ENCODE assay signal across 13 cellular contexts in the genomic region with DNA sequence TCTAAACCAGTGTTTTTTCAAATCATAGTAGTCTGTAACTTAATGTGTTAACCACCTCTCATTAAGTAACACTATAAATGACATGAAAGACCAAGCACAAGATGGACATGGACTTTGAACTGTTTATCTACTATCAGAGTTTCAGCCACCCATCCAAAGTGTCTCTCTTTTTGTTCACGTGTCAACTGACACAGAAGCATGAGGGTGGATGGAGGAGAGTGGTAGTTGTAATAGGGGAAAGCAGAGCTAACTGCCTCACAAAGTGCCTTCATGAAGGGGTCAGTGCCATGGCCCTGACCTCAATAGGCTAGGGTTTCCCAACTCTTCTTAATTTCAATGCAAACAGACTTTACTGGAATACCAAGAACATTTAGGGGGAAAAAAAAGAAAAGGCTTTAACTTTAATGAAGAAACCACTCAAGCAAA. TPM values are rescaled to one million over a fixed set of nuclear protein-coding genes. Genes with fewer than 3 reads are reported as not detected.
DNase-seq lines count a peak whose midpoint lies in the region; ATAC-seq and TF ChIP-seq lines count a peak whose summit lies in the region.
"Had no signal": no experiment of that assay in that cellular context is flagged by ENCODE, and none has a peak within 500 bp of the region (broad histone marks: within the 10 kb centered on the region; RNA-seq: fewer than 3 reads in every experiment).

No MANE protein-coding gene starts in this region.

- H3K4me1 ChIP-seq in Caco-2, result peaks cover 13% of the 10 kb centered on the region
- no peaks in the 10 kb centered on the region for H3K4me1 ChIP-seq in hepatocyte (ENCODE audit: insufficient read depth)
- H3K4me1 ChIP-seq in HAP-1, result peaks cover 4% of the 10 kb centered on the region

- H4K20me1 ChIP-seq in hepatocyte (ENCODE audit: insufficient read depth, poor library complexity, severe bottlenecking), result no peaks in the 10 kb centered on the region

- BruUV-seq in Caco-2 (replicated peaks; lab: Mats Ljungman, UMichigan), result no TSS peak

- H3K4me3 ChIP-seq in Caco-2 (ENCODE audit: low read depth, low read length) (no peak overlapping the region), hepatocyte (no peak overlapping the region), HAP-1 (no peak overlapping the region)
- H3K4me3 ChIP-seq: PC-9 had no signal

- no peak overlapping the region for H2AFZ ChIP-seq in hepatocyte
- H2AFZ ChIP-seq: PC-9 had no signal

- peak overlapping the region; percentile 33 for H3K27ac ChIP-seq in 22Rv1
- peak overlapping the region; percentile 79 for H3K27ac ChIP-seq in hepatocyte
- H3K27ac ChIP-seq: PC-9 had no signal

- ATAC-seq in memory B cell (ENCODE audit: low read depth) (no peak), HG02588 (IDR thresholded peaks at IDR 0.05; ENCODE audit: unreplicated experiment) (no peak)

- no peaks in the 10 kb centered on the region for H3K36me3 ChIP-seq in Caco-2 (ENCODE audit: control insufficient read depth, insufficient read depth, low read length)
- H3K36me3 ChIP-seq in hepatocyte (replicated peaks; ENCODE audit: insufficient read depth, low read depth), result no peaks in the 10 kb centered on the region
- peaks cover 7% of the 10 kb centered on the region; the same call in 1 of the 2 replicates for H3K36me3 ChIP-seq in HAP-1 (replicated peaks)

- DNase-seq in Caco-2 (peak; percentile 56 to 59), hepatocyte (ENCODE audit: low spot score) (peak; percentile 65), memory B cell (ENCODE audit: low spot score in 2 of 2) (no peak), HAP-1 (ENCODE audit: low spot score in 2 of 2) (no peak), dedifferentiated amniotic fluid mesenchymal stem cell (ENCODE audit: extremely low spot score) (no peak)
- DNase-seq in activated CD4-positive, CD25-positive, alpha-beta regulatory T cell treated with anti-CD3 and anti-CD28 coated beads, Interleukin-2, amount 50 U/mL, for 72 hours, result no peak
- DNase-seq: CD4-positive, CD25-positive, alpha-beta regulatory T cell; NCI-H1930; NCI-H82; PC-9 had no signal

- no peaks in the 10 kb centered on the region for H3K27me3 ChIP-seq in Caco-2 (replicated peaks; ENCODE audit: control insufficient read depth, insufficient read depth, low read length)
- H3K27me3 ChIP-seq in hepatocyte, result no peaks in the 10 kb centered on the region
- no peaks in the 10 kb centered on the region for H3K27me3 ChIP-seq in HAP-1 (ENCODE audit: low read depth)

- H3K4me3 Mint-ChIP-seq in Caco-2 (ENCODE audit: unreplicated experiment) (peak overlapping the region; percentile 42), memory B cell (no peak overlapping the region)
- H3K4me3 Mint-ChIP-seq: B cell; CD4-positive, CD25-positive, alpha-beta regulatory T cell had no signal

- no peaks in the 10 kb centered on the region for H3K27me3 Mint-ChIP-seq in Caco-2 (ENCODE audit: insufficient read depth, unreplicated experiment)
- no peaks in the 10 kb centered on the region for H3K27me3 Mint-ChIP-seq in memory B cell
- H3K27me3 Mint-ChIP-seq: B cell; CD4-positive, CD25-positive, alpha-beta regulatory T cell had no signal

- 50% methylated on average over 1 of the region's 1 CpG for WGBS in hepatocyte (ENCODE audit: low lambda C conversion rate, missing lambda C conversion rate)

- H3K9me2 ChIP-seq in hepatocyte (replicated peaks; ENCODE audit: insufficient read depth), result no peaks in the 10 kb centered on the region

- H3K36me3 Mint-ChIP-seq in Caco-2 (ENCODE audit: insufficient read depth, unreplicated experiment) (peaks cover 47% of the 10 kb centered on the region), memory B cell (peaks cover 21% of the 10 kb centered on the region)

- H3K9me3 ChIP-seq in Caco-2 (no peaks in the 10 kb centered on the region), hepatocyte (ENCODE audit: low read depth) (no peaks in the 10 kb centered on the region), HAP-1 (no peaks in the 10 kb centered on the region)

- in situ Hi-C loops in HAP-1 (cut with MboI; ENCODE audit: low sequenced_read_pairs), result no loop called here

- H3K4me2 ChIP-seq in hepatocyte, result no peak overlapping the region
- H3K4me2 ChIP-seq: PC-9 had no signal

- POLR2A ChIA-PET in Caco-2 (lab: Charles Lee), result interaction anchor here (0.6 kb wide), 1 partner anchor 63 kb away, joined by 6 read pairs; no protein-coding TSS in a partner anchor

- no peaks in the 10 kb centered on the region for H3K9me3 Mint-ChIP-seq in Caco-2 (ENCODE audit: unreplicated experiment)
- H3K9me3 Mint-ChIP-seq in memory B cell, result no peaks in the 10 kb centered on the region
- H3K9me3 Mint-ChIP-seq: CD4-positive, CD25-positive, alpha-beta regulatory T cell had no signal

- H3K27ac Mint-ChIP-seq in Caco-2 (ENCODE audit: unreplicated experiment) (peak overlapping the region; percentile 82), memory B cell (peak overlapping the region; percentile 45)
- H3K27ac Mint-ChIP-seq: B cell had no signal

- CTCF ChIA-PET in Caco-2 (lab: Charles Lee), result interaction anchor here (0.6 kb wide), 1 partner anchor 27 kb away, joined by 3 read pairs; no protein-coding TSS in a partner anchor

- H3K4me1 Mint-ChIP-seq in Caco-2 (ENCODE audit: low read depth, unreplicated experiment), result peaks cover 19% of the 10 kb centered on the region
- H3K4me1 Mint-ChIP-seq in memory B cell, result no peaks in the 10 kb centered on the region
- H3K4me1 Mint-ChIP-seq: B cell had no signal

- TF ChIP-seq CTCF in 22Rv1 (IDR thresholded peaks at IDR 0.05) (no peak), Caco-2 (IDR thresholded peaks at IDR 0.05; ENCODE audit: insufficient read depth in 1 of 2, low read depth in 1 of 2, low read length in 1 of 2, severe bottlenecking in 1 of 2, unreplicated experiment in 1 of 2) (no peak), hepatocyte (IDR thresholded peaks at IDR 0.05; ENCODE audit: poor library complexity) (no peak)

- no peaks in the 10 kb centered on the region for H3K79me2 ChIP-seq in hepatocyte

- intact Hi-C loops in Caco-2 (cut with micrococcal nuclease; ENCODE audit: unreplicated experiment), result loop anchor here (1.0 kb wide), 2 partner anchors 32 to 47 kb away; a partner anchor contains a TSS

RNA-seq across cellular contexts. Expression of a gene that starts 32.1 kb away (rescaled TPM):
- total RNA-seq in Caco-2 (2022), result 70.9 and 73.4 TPM in 2 replicates
- 58.3 and 59.0 TPM in 2 replicates for total RNA-seq in hepatocyte
- polyA plus RNA-seq in hepatocyte, result 12.1 and 12.2 TPM in 2 replicates

RNA-seq across cellular contexts. Expression of a gene that starts 46.8 kb away (rescaled TPM):
- total RNA-seq in Caco-2 (2022), result 131 and 141 TPM in 2 replicates
- total RNA-seq in hepatocyte, result 141 and 159 TPM in 2 replicates
- polyA plus RNA-seq in hepatocyte, result 69.8 and 111 TPM in 2 replicates

Comparison
In these comparisons a context has a peak if more than half of its experiments do, and no peak if none do; other contexts are left out.
1. DNase-seq: peak in Caco-2 (2 of 2) and hepatocyte (single experiment); none in memory B cell (0 of 2), HAP-1 (0 of 2), dedifferentiated amniotic fluid mesenchymal stem cell (single experiment) and activated CD4-positive, CD25-positive, alpha-beta regulatory T cell treated with anti-CD3 and anti-CD28 coated beads, Interleukin-2, amount 50 U/mL, for 72 hours (single experiment).